In the genomic region with DNA sequence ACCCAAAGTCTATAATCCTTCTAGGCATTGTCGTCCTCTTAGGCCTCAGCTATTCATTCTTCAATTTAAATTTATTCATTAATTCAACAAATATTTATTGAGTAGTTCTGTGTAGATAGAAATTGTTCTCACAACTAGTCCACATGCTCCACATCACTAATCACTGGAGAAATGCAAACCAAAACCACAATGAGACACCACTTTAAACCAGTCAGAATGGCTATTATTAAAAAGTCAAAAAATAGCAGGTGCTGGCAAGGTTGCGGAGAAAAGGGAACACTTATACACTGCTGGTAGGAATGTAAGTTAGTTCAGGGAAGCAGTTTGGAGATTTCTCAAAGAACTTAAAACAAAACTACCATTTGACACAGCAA, we compare ENCODE assay signal across 29 cellular contexts. TPM values are rescaled to one million over a fixed set of nuclear protein-coding genes. Genes with fewer than 3 reads are reported as not detected.
DNase-seq lines count a peak whose midpoint lies in the region; ATAC-seq and TF ChIP-seq lines count a peak whose summit lies in the region.
"Had no signal": no experiment of that assay in that cellular context is flagged by ENCODE, and none has a peak within 500 bp of the region (broad histone marks: within the 10 kb centered on the region; RNA-seq: fewer than 3 reads in every experiment).

No MANE protein-coding gene starts in this region.

- H3K4me3 ChIP-seq in GM23248 (peak overlapping the region; percentile 24; the same call in 1 of the 2 replicates), RWPE2 (ENCODE audit: severe bottlenecking) (no peak overlapping the region), mesenchymal stem cell (ENCODE audit: insufficient read depth in 1 of 2, low read depth in 1 of 2, low read length in 2 of 2) (peak overlapping the region in 1 of 2 experiments; percentile 43), subcutaneous abdominal adipose tissue (ENCODE audit: low read depth in 1 of 5, low read length in 5 of 5) (no peak overlapping the region), testis (no peak overlapping the region)
- H3K4me3 ChIP-seq: K562, mucosa of descending colon, ovary, tibial nerve had no signal

- H3F3A ChIP-seq in GM23248 (ENCODE audit: insufficient read depth), result peaks cover 28% of the 10 kb centered on the region

- H3K14ac ChIP-seq in mesenchymal stem cell (ENCODE audit: low read length in 2 of 2), result no peak overlapping the region

- H3K9ac ChIP-seq in GM23248 (peak overlapping the region; percentile 60), mesenchymal stem cell (ENCODE audit: low read length) (peak overlapping the region; percentile 86), subcutaneous abdominal adipose tissue (ENCODE audit: low read length in 5 of 5) (peak overlapping the region in 2 of 5 donors; percentile 1 to 51)

- no peak for ATAC-seq in RWPE2 (ENCODE audit: low read depth)
- ATAC-seq in HG02623 (IDR thresholded peaks at IDR 0.05; ENCODE audit: unreplicated experiment), result no peak
- ATAC-seq: activated T-helper 17 cell treated with anti-CD3 and anti-CD28 coated beads, Interleukin-2, amount 50 U/mL, for 72 hours; K562; mucosa of descending colon; Panc1; stimulated activated naive CD8-positive, alpha-beta T cell treated with anti-CD3 and anti-CD28 coated beads, Interleukin-15, amount 100 ng/mL, for 72 hours had no signal

- H3K18ac ChIP-seq in mesenchymal stem cell (ENCODE audit: low read depth in 1 of 2, low read length in 2 of 2), result no peak overlapping the region

- TF ChIP-seq CTCF in RWPE2 (IDR thresholded peaks at IDR 0.05; ENCODE audit: poor library complexity, severe bottlenecking) (no peak), testis (IDR thresholded peaks at IDR 0.05) (no peak)

- H3K9me3 ChIP-seq in GM23248 (ENCODE audit: low read depth) (no peaks in the 10 kb centered on the region), RWPE2 (ENCODE audit: severe bottlenecking) (no peaks in the 10 kb centered on the region), mesenchymal stem cell (ENCODE audit: control insufficient read depth, low read length) (no peaks in the 10 kb centered on the region), subcutaneous abdominal adipose tissue (ENCODE audit: control insufficient read depth in 5 of 5, low read length in 5 of 5) (no peaks in the 10 kb centered on the region), testis (no peaks in the 10 kb centered on the region)
- H3K9me3 ChIP-seq: mucosa of descending colon, ovary, tibial nerve had no signal

- H3K4me1 ChIP-seq in GM23248 (ENCODE audit: insufficient read depth) (peaks cover 38% of the 10 kb centered on the region), RWPE2 (ENCODE audit: insufficient read depth, poor library complexity, severe bottlenecking) (peaks cover 3% of the 10 kb centered on the region), mesenchymal stem cell (ENCODE audit: control insufficient read depth, insufficient read depth, low read depth, low read length) (no peaks in the 10 kb centered on the region), subcutaneous abdominal adipose tissue (ENCODE audit: control insufficient read depth in 5 of 5, insufficient read depth in 5 of 5, low read length in 5 of 5) (peaks cover 4 to 56% (median 41%) of the 10 kb centered on the region in 5 donors), testis (no peaks in the 10 kb centered on the region)

- H2BK15ac ChIP-seq in mesenchymal stem cell (ENCODE audit: low read depth, poor library complexity, severe bottlenecking), result no peak overlapping the region

- no peak overlapping the region for H2AK5ac ChIP-seq in mesenchymal stem cell (ENCODE audit: low read length, severe bottlenecking)

- no peak overlapping the region for H4K91ac ChIP-seq in mesenchymal stem cell (ENCODE audit: low read length)

- TF ChIP-seq POLR2A in testis (IDR thresholded peaks at IDR 0.05), result no peak

- no peaks in the 10 kb centered on the region for H4K20me1 ChIP-seq in GM23248 (ENCODE audit: insufficient read depth)

- intact Hi-C loops in testis (cut with DNase I; ENCODE audit: low total_unique reads), result no loop called here

- H2BK5ac ChIP-seq in mesenchymal stem cell (ENCODE audit: low read depth, low read length, poor library complexity, severe bottlenecking), result no peak overlapping the region

- H3K27me3 ChIP-seq in GM23248 (replicated peaks; ENCODE audit: insufficient read depth) (no peaks in the 10 kb centered on the region), RWPE2 (ENCODE audit: insufficient read depth, poor library complexity, severe bottlenecking) (no peaks in the 10 kb centered on the region), mesenchymal stem cell (ENCODE audit: control insufficient read depth in 1 of 2, insufficient read depth in 1 of 2, low read length in 2 of 2) (no peaks in the 10 kb centered on the region), subcutaneous abdominal adipose tissue (ENCODE audit: control insufficient read depth in 5 of 5, insufficient read depth in 4 of 5, low read length in 5 of 5) (no peaks in the 10 kb centered on the region), testis (no peaks in the 10 kb centered on the region)
- H3K27me3 ChIP-seq: ovary, tibial nerve had no signal

- no peak overlapping the region for H2BK12ac ChIP-seq in mesenchymal stem cell (ENCODE audit: low read length in 2 of 2)

- no peaks in the 10 kb centered on the region for H3K79me1 ChIP-seq in mesenchymal stem cell (replicated peaks; ENCODE audit: low read length, poor library complexity, severe bottlenecking)

- WGBS in GM23248 (ENCODE audit: low coverage in 1 of 2, low lambda C conversion rate in 2 of 2, missing lambda C conversion rate in 2 of 2), 2 experiments, result 70 to 71% methylated on average over 2 of the region's 2 CpGs
- WGBS in mesenchymal stem cell, result 80% methylated on average over 1 of the region's 2 CpGs
- WGBS in testis, 2 donors, result 93 to 95% methylated on average over 2 of the region's 2 CpGs

- no peak overlapping the region for H4K8ac ChIP-seq in mesenchymal stem cell (ENCODE audit: low read length)

- H2AFZ ChIP-seq in GM23248, result no peak overlapping the region
- H2AFZ ChIP-seq in mesenchymal stem cell (ENCODE audit: low read depth, low read length), result no peak overlapping the region

- no peaks in the 10 kb centered on the region for H3K79me2 ChIP-seq in GM23248 (ENCODE audit: insufficient read depth)

- H2BK120ac ChIP-seq in mesenchymal stem cell (ENCODE audit: low read depth, low read length), result no peak overlapping the region

- peak overlapping the region; percentile 91 for H3K27ac ChIP-seq in GM23248
- peak overlapping the region; percentile 28 for H3K27ac ChIP-seq in RWPE2 (ENCODE audit: poor library complexity, severe bottlenecking)
- no peak overlapping the region for H3K27ac ChIP-seq in mesenchymal stem cell (ENCODE audit: low read length, poor library complexity, severe bottlenecking)
- H3K27ac ChIP-seq in subcutaneous abdominal adipose tissue (ENCODE audit: low read depth, low read length), result peak overlapping the region; percentile 95
- H3K27ac ChIP-seq in testis, result no peak overlapping the region
- H3K27ac ChIP-seq: C4-2B, ovary, tibial nerve, VCaP had no signal

- H3K9me2 ChIP-seq in GM23248 (ENCODE audit: insufficient read depth), result no peaks in the 10 kb centered on the region

- peak; percentile 65 for DNase-seq in GM23248
- DNase-seq in RWPE2 (ENCODE audit: low spot score), result no peak
- DNase-seq in mesenchymal stem cell, result no peak
- DNase-seq in KG1 (lab: John Stamatoyannopoulos, UW), result no peak
- no peak for DNase-seq in testis
- DNase-seq: activated CD4-positive, alpha-beta T cell treated with anti-CD3 and anti-CD28 coated beads for 4 hours; amygdala; COR-L47; GDM1; hypothalamus; left cardiac atrium; mucosa of descending colon; NCI-H2029 treated with DMSO at 0.1 percent for 48 hours; NCI-H526; nephron progenitor cell; ovary; retina; SIG-M5; stimulated activated naive CD8-positive, alpha-beta T cell treated with anti-CD3 and anti-CD28 coated beads, Interleukin-15, amount 100 ng/mL, for 72 hours; T-helper 9 cell had no signal

- in situ Hi-C loops in GM23248 (cut with MboI), result no loop called here

- H3K23ac ChIP-seq in mesenchymal stem cell (ENCODE audit: low read length in 2 of 2), result no peak overlapping the region

- H3K4ac ChIP-seq in mesenchymal stem cell (ENCODE audit: low read depth in 1 of 2, low read length in 2 of 2), result no peak overlapping the region

- H3K4me2 ChIP-seq in GM23248 (ENCODE audit: unreplicated experiment), result peak overlapping the region; percentile 86
- no peak overlapping the region for H3K4me2 ChIP-seq in mesenchymal stem cell (ENCODE audit: low read length, poor library complexity, severe bottlenecking)

- no peaks in the 10 kb centered on the region for H3K36me3 ChIP-seq in GM23248 (ENCODE audit: low read depth)
- no peaks in the 10 kb centered on the region for H3K36me3 ChIP-seq in RWPE2 (ENCODE audit: low read depth)
- H3K36me3 ChIP-seq in mesenchymal stem cell (ENCODE audit: control insufficient read depth in 1 of 2, insufficient read depth in 2 of 2, low read depth in 1 of 2, low read length in 2 of 2), result no peaks in the 10 kb centered on the region
- no peaks in the 10 kb centered on the region for H3K36me3 ChIP-seq in subcutaneous abdominal adipose tissue (ENCODE audit: control insufficient read depth in 5 of 5, insufficient read depth in 5 of 5, low read length in 5 of 5)
- no peaks in the 10 kb centered on the region for H3K36me3 ChIP-seq in testis (ENCODE audit: low read depth, missing control alignments)
- H3K36me3 ChIP-seq: ovary, tibial nerve had no signal

RNA-seq across cellular contexts. Expression of a gene that starts 51.1 kb away (rescaled TPM):
- under 0.01 TPM in 1 of 2 replicates, not detected in the other for total RNA-seq in GM23248 (2014; rRNA removed; shearing (Covaris generic))
- polyA plus RNA-seq in GM23248 (2016; fragmentation: Nextera tagmentation; extraction: Ambion mirVana) (not detected in 2 replicates), testis (ENCODE audit: insufficient read depth, low read depth, low replicate concordance) (0.40 TPM)
- polyA plus RNA-seq in mesenchymal stem cell (2013, experiment 1 of 2), result 7.4 TPM
- 7.3 TPM for polyA plus RNA-seq in mesenchymal stem cell (2013, experiment 2 of 2)
- under 1 TPM in 1 of 2 donors, not detected in 1; 0.06 TPM for total RNA-seq in testis
- total RNA-seq: bronchial epithelial cell, K562 had no signal
- polyA plus RNA-seq: K562 had no signal

Comparison
In these comparisons a context has a peak if more than half of its experiments do, and no peak if none do; other contexts are left out.
1. H3K27ac ChIP-seq: peak in GM23248 (single experiment), RWPE2 (single experiment) and subcutaneous abdominal adipose tissue (single experiment); none in mesenchymal stem cell (single experiment) and testis (0 of 2).